23 cellular contexts compared by ENCODE assay signal in genomic region chr1:46820076-46820475, GRCh38. TPM values are rescaled to one million over a fixed set of nuclear protein-coding genes. Genes with fewer than 3 reads are reported as not detected.
DNase-seq lines count a peak whose midpoint lies in the region; ATAC-seq and TF ChIP-seq lines count a peak whose summit lies in the region.
"Had no signal": no experiment of that assay in that cellular context is flagged by ENCODE, and none has a peak within 500 bp of the region (broad histone marks: within the 10 kb centered on the region; RNA-seq: fewer than 3 reads in every experiment).

No MANE protein-coding gene starts in this region.

- no peak overlapping the region for H3K27ac Mint-ChIP-seq in activated CD4-positive, alpha-beta T cell treated with anti-CD3 and anti-CD28 coated beads, Interleukin-2, amount 10 ng/mL, durations not matched to agents 24 days and 14 days
- H3K27ac Mint-ChIP-seq in activated naive CD8-positive, alpha-beta T cell treated with anti-CD3 and anti-CD28 coated beads, Interleukin-2, amount 50 U/mL, for 24 hours, result no peak overlapping the region
- H3K27ac Mint-ChIP-seq: CD4-positive, CD25-positive, alpha-beta regulatory T cell; HFFc6 had no signal

- H3K9me3 ChIP-seq in heart left ventricle, result no peaks in the 10 kb centered on the region
- no peaks in the 10 kb centered on the region for H3K9me3 ChIP-seq in gastrocnemius medialis
- H3K9me3 ChIP-seq: HAP-1 had no signal

- in situ Hi-C loops in gastrocnemius medialis (cut with MboI; ENCODE audit: low sequenced_read_pairs in 4 of 4), result no loop called here

- TF ChIP-seq POLR2A in heart left ventricle (IDR thresholded peaks at IDR 0.05) (no peak), gastrocnemius medialis (IDR thresholded peaks at IDR 0.05) (no peak)

- 50 to 65% (median 59%) methylated on average over 4 of the region's 4 CpGs for WGBS in heart left ventricle, 4 donors

- DNase-seq in heart left ventricle (no peak), cardiac septum (ENCODE audit: low spot score) (no peak), left ventricle myocardium superior (no peak), gastrocnemius medialis (no peak), activated gamma-delta T cell treated with Interleukin-2 at 50 U/mL for 16 hours (no peak)
- DNase-seq in activated CD4-positive, alpha-beta T cell treated with anti-CD3 and anti-CD28 coated beads, Interleukin-2, amount 10 ng/mL, durations not matched to agents 24 days and 14 days, result no peak
- DNase-seq in activated naive CD8-positive, alpha-beta T cell treated with anti-CD3 and anti-CD28 coated beads, Interleukin-2, amount 50 U/mL, for 24 hours, result no peak
- DNase-seq: CD4-positive, CD25-positive, alpha-beta regulatory T cell; GOT3; HFFc6; NCI-H1048; NCI-H1694; NCI-H446 treated with DMSO at 0.1 percent for 48 hours; NCI-H526; NCI-H82; NK-92 treated with Interleukin-12 subunit alpha and Interleukin-12 subunit beta, amount 100 ng/mL, for 24 hours; PC-3; SHP77 had no signal

- peaks cover 3% of the 10 kb centered on the region for H3K9me3 Mint-ChIP-seq in activated CD4-positive, alpha-beta T cell treated with anti-CD3 and anti-CD28 coated beads, Interleukin-2, amount 10 ng/mL, durations not matched to agents 24 days and 14 days
- H3K9me3 Mint-ChIP-seq in activated naive CD8-positive, alpha-beta T cell treated with anti-CD3 and anti-CD28 coated beads, Interleukin-2, amount 50 U/mL, for 24 hours, result no peaks in the 10 kb centered on the region

- H3K27me3 Mint-ChIP-seq in activated CD4-positive, alpha-beta T cell treated with anti-CD3 and anti-CD28 coated beads, Interleukin-2, amount 10 ng/mL, durations not matched to agents 24 days and 14 days, result peaks cover 1% of the 10 kb centered on the region
- peaks cover 4% of the 10 kb centered on the region for H3K27me3 Mint-ChIP-seq in activated naive CD8-positive, alpha-beta T cell treated with anti-CD3 and anti-CD28 coated beads, Interleukin-2, amount 50 U/mL, for 24 hours
- H3K27me3 Mint-ChIP-seq: CD4-positive, CD25-positive, alpha-beta regulatory T cell had no signal

- H3K4me1 Mint-ChIP-seq in activated CD4-positive, alpha-beta T cell treated with anti-CD3 and anti-CD28 coated beads, Interleukin-2, amount 10 ng/mL, durations not matched to agents 24 days and 14 days, result no peaks in the 10 kb centered on the region
- H3K4me1 Mint-ChIP-seq in activated naive CD8-positive, alpha-beta T cell treated with anti-CD3 and anti-CD28 coated beads, Interleukin-2, amount 50 U/mL, for 24 hours, result no peaks in the 10 kb centered on the region
- H3K4me1 Mint-ChIP-seq: CD4-positive, CD25-positive, alpha-beta regulatory T cell had no signal

- H3K27ac ChIP-seq in heart left ventricle (peak overlapping the region in 10 of 12 donors; percentile 27 to 72 (median 50)), gastrocnemius medialis (peak overlapping the region; percentile 53 to 66 (median 61))
- H3K27ac ChIP-seq: BLaER1 had no signal

- H3K4me3 Mint-ChIP-seq in activated CD4-positive, alpha-beta T cell treated with anti-CD3 and anti-CD28 coated beads, Interleukin-2, amount 10 ng/mL, durations not matched to agents 24 days and 14 days, result no peak overlapping the region
- no peak overlapping the region for H3K4me3 Mint-ChIP-seq in activated naive CD8-positive, alpha-beta T cell treated with anti-CD3 and anti-CD28 coated beads, Interleukin-2, amount 50 U/mL, for 24 hours
- H3K4me3 Mint-ChIP-seq: CD4-positive, CD25-positive, alpha-beta regulatory T cell; HFFc6 had no signal

- peaks cover 0 to 23% (median 5%) of the 10 kb centered on the region in 12 donors for H3K4me1 ChIP-seq in heart left ventricle
- peaks cover 0 to 5% of the 10 kb centered on the region in 2 donors for H3K4me1 ChIP-seq in gastrocnemius medialis
- H3K4me1 ChIP-seq: HAP-1 had no signal

- no peaks in the 10 kb centered on the region for H3K36me3 Mint-ChIP-seq in activated CD4-positive, alpha-beta T cell treated with anti-CD3 and anti-CD28 coated beads, Interleukin-2, amount 10 ng/mL, durations not matched to agents 24 days and 14 days (ENCODE audit: low read depth)
- no peaks in the 10 kb centered on the region for H3K36me3 Mint-ChIP-seq in activated naive CD8-positive, alpha-beta T cell treated with anti-CD3 and anti-CD28 coated beads, Interleukin-2, amount 50 U/mL, for 24 hours (ENCODE audit: low read depth)
- H3K36me3 Mint-ChIP-seq: CD4-positive, CD25-positive, alpha-beta regulatory T cell had no signal

- H3K36me3 ChIP-seq in heart left ventricle (peaks cover 0 to 34% (median 0%) of the 10 kb centered on the region in 9 donors), gastrocnemius medialis (peaks cover 0 to 4% of the 10 kb centered on the region in 2 donors)
- H3K36me3 ChIP-seq: BLaER1, HAP-1 had no signal

- intact Hi-C loops in heart left ventricle (cut with DNase I) (no loop called here), cardiac septum (cut with DNase I) (no loop called here), left ventricle myocardium superior (cut with micrococcal nuclease) (no loop called here), gastrocnemius medialis (cut with DNase I; ENCODE audit: low total_unique reads) (no loop called here)
- intact Hi-C loops in activated CD4-positive, alpha-beta T cell treated with anti-CD3 and anti-CD28 coated beads, Interleukin-2, amount 10 ng/mL, durations not matched to agents 24 days and 14 days (cut with micrococcal nuclease), result no loop called here

- H3K27me3 ChIP-seq in heart left ventricle, result no peaks in the 10 kb centered on the region
- no peaks in the 10 kb centered on the region for H3K27me3 ChIP-seq in gastrocnemius medialis
- H3K27me3 ChIP-seq: BLaER1 had no signal

- no peak for TF ChIP-seq CTCF in heart left ventricle (IDR thresholded peaks at IDR 0.05)
- TF ChIP-seq CTCF in gastrocnemius medialis (IDR thresholded peaks at IDR 0.05 in 4 of 5, conservative IDR thresholded peaks at IDR 0.05 in 1 of 5), result no peak

- peak; percentile 40 to 70 (median 53) for ATAC-seq in heart left ventricle
- ATAC-seq in left ventricle myocardium superior, result peak; percentile 51
- ATAC-seq in gastrocnemius medialis, result no peak
- no peak for ATAC-seq in HG03175 (IDR thresholded peaks at IDR 0.05; ENCODE audit: unreplicated experiment)
- ATAC-seq in activated naive CD8-positive, alpha-beta T cell treated with anti-CD3 and anti-CD28 coated beads, Interleukin-2, amount 50 U/mL, for 24 hours, result no peak
- ATAC-seq: GM12878, PC-3 had no signal

- H3K4me3 ChIP-seq in heart left ventricle (no peak overlapping the region), gastrocnemius medialis (no peak overlapping the region)
- H3K4me3 ChIP-seq: BLaER1, GM12878, HAP-1 had no signal

RNA-seq across cellular contexts. Expression of gene CYP4B1, which starts 21.2 kb away (rescaled TPM):
- total RNA-seq in heart left ventricle, result 100 to 1,000 TPM in 1 of 9 donors, 10 to 100 TPM in 3, 1 to 10 TPM in 4, not detected in 1; 1.5 to 103 (median 10.0) TPM
- polyA plus RNA-seq in heart left ventricle, result 10 to 100 TPM in 1 of 2 donors, 1 to 10 TPM in 1; 7.6 to 24.9 TPM
- total RNA-seq in cardiac septum, result not detected
- total RNA-seq in left ventricle myocardium superior, result 16.1 TPM
- total RNA-seq in gastrocnemius medialis, result 10 to 100 TPM; 57.3 to 97.4 (median 70.0) TPM
- total RNA-seq in activated CD4-positive, alpha-beta T cell treated with anti-CD3 and anti-CD28 coated beads, Interleukin-2, amount 10 ng/mL, durations not matched to agents 24 days and 14 days, result not detected in 2 replicates
- total RNA-seq: A172; CD4-positive, CD25-positive, alpha-beta regulatory T cell; HFFc6; PC-3 had no signal
- polyA plus RNA-seq: CD4-positive, CD25-positive, alpha-beta regulatory T cell; GM12878 had no signal

Comparison
In these comparisons a context has a peak if more than half of its experiments do, and no peak if none do; other contexts are left out.
1. ATAC-seq: peak in heart left ventricle (4 of 4) and left ventricle myocardium superior (single experiment); none in gastrocnemius medialis (0 of 2), HG03175 (single experiment) and activated naive CD8-positive, alpha-beta T cell treated with anti-CD3 and anti-CD28 coated beads, Interleukin-2, amount 50 U/mL, for 24 hours (single experiment).